ENCODE assay signal across 16 cellular contexts in the genomic region with DNA sequence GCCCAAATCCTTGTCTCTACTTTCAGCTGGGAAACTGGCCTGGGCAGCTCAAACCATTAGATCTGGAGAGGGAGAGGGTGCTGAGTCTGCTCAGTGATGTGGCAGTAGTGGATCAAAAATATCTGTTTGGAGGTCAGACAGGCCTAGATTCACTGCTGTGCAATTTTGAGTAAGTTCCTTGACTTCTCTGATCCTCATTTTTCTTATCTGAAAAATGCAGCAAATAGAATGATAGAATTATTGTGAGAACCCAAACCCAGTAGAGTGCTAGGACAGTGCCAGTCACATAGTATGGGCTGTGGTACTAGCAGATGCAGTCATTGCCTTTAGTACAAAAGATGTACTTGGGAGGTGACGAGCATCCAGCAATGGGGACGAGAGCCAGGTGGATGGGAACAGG.
"Had no signal": no experiment of that assay in that cellular context is flagged by ENCODE, and none has a peak within 500 bp of the region (broad histone marks: within the 10 kb centered on the region; RNA-seq: fewer than 3 reads in every experiment).

No MANE protein-coding gene starts in this region.

- FAIRE-seq: bronchial epithelial cell, islet of Langerhans had no signal

- ATAC-seq: activated CD8-positive, alpha-beta T cell treated with anti-CD3 and anti-CD28 coated beads for 36 hours; stimulated activated effector memory CD8-positive, alpha-beta T cell treated with anti-CD3 and anti-CD28 coated beads, Interleukin-12 subunit alpha, Interleukin-12 subunit beta, amount 100 ng/mL, for 72 hours had no signal

- H3K27ac ChIP-seq: left lung, ovary had no signal

- H3K4me3 ChIP-seq: left lung, ovary, upper lobe of left lung had no signal

- H3K27me3 ChIP-seq: left lung, ovary, upper lobe of left lung had no signal

- H3K9me3 ChIP-seq: left lung, ovary, upper lobe of left lung had no signal

- H3K36me3 ChIP-seq: left lung, ovary had no signal

- DNase-seq: activated CD4-positive, alpha-beta T cell treated with anti-CD3 and anti-CD28 coated beads for 36 hours; activated CD8-positive, alpha-beta memory T cell treated with anti-CD3 and anti-CD28 coated beads, Interleukin-2, amount 50 U/mL, for 4 hours; activated CD8-positive, alpha-beta T cell treated with anti-CD3 and anti-CD28 coated beads for 36 hours; activated naive CD8-positive, alpha-beta T cell treated with anti-CD3 and anti-CD28 coated beads, Interleukin-2, amount 10 ng/mL, durations not matched to agents 7 days and 5 days; activated T-cell treated with anti-CD3 and anti-CD28 coated beads, Interleukin-2, amount 50 U/mL, for 72 hours; anterior cingulate cortex; foreskin melanocyte; head of caudate nucleus; left lung; mesendoderm; ovary; T1000; upper lobe of left lung had no signal
